22 cellular contexts compared by ENCODE assay signal in the genomic region with DNA sequence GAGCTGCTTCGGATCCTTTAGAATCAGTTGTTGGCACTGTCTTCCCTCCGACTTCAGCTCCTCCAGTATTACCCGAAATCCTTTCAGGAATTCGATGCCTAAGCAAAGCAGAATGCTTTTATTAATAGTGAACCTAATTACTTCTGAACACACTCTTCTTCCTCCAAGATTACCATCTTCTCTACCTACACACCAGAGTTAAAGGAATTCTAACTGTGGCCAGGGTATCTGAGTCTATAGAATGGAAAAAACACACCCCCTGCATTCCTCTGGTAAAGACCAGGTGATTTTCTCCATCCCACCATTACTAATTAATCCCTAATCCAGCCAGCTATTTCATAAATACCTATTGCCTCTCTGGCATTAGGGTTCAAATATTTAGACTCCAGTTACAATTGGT. TPM values are rescaled to one million over a fixed set of nuclear protein-coding genes. Genes with fewer than 3 reads are reported as not detected.
DNase-seq lines count a peak whose midpoint lies in the region; ATAC-seq and TF ChIP-seq lines count a peak whose summit lies in the region.
"Had no signal": no experiment of that assay in that cellular context is flagged by ENCODE, and none has a peak within 500 bp of the region (broad histone marks: within the 10 kb centered on the region; RNA-seq: fewer than 3 reads in every experiment).

No MANE protein-coding gene starts in this region.

- H3K4me3 Mint-ChIP-seq in MCF 10A (ENCODE audit: unreplicated experiment) (no peak overlapping the region), brain (peak overlapping the region in 2 of 5 experiments; percentile 7 to 10), nephron (no peak overlapping the region)
- H3K4me3 Mint-ChIP-seq in T-helper 2 cell treated with Interferon-gamma antibody and Interleukin-4, amounts not matched to agents 5 μg/mL and 100 μg/mL, for 36 hours = no peak overlapping the region
- H3K4me3 Mint-ChIP-seq: CD4-positive, alpha-beta T cell had no signal

- intact Hi-C loops in breast epithelium (cut with DNase I; ENCODE audit: low total_unique reads) = no loop called here
- intact Hi-C loops in MCF 10A (cut with micrococcal nuclease) = no loop called here

- DNase-seq in breast epithelium (ENCODE audit: low spot score in 2 of 2) (no peak), MCF 10A (ENCODE audit: unreplicated experiment) (no peak), NCI-H82 treated with DMSO at 0.1 percent for 48 hours (lab: John Stamatoyannopoulos, UW; ENCODE audit: unreplicated experiment) (no peak), foreskin melanocyte (no peak)
- DNase-seq in T-helper 2 cell treated with Interferon-gamma antibody and Interleukin-4, amounts not matched to agents 5 μg/mL and 100 μg/mL, for 36 hours (ENCODE audit: low spot score) = no peak
- DNase-seq: ACHN; Caco-2; CD4-positive, alpha-beta T cell; DND-41; HCEC 1CT; IMR-90; NK-92 treated with Interleukin-12 subunit alpha and Interleukin-12 subunit beta, amount 100 ng/mL, for 24 hours; SW 1271 had no signal

- no peak for ATAC-seq in GM18870 (IDR thresholded peaks at IDR 0.05; ENCODE audit: unreplicated experiment)

- no peaks in the 10 kb centered on the region for H3K36me3 ChIP-seq in breast epithelium
- H3K36me3 ChIP-seq: BLaER1 had no signal

- H3K27me3 Mint-ChIP-seq in MCF 10A (ENCODE audit: insufficient read depth, unreplicated experiment) (no peaks in the 10 kb centered on the region), brain (no peaks in the 10 kb centered on the region), nephron (ENCODE audit: low read depth) (peaks cover 10% of the 10 kb centered on the region)
- peaks cover 2% of the 10 kb centered on the region for H3K27me3 Mint-ChIP-seq in T-helper 2 cell treated with Interferon-gamma antibody and Interleukin-4, amounts not matched to agents 5 μg/mL and 100 μg/mL, for 36 hours (ENCODE audit: low read depth)

- POLR2A ChIA-PET in MCF 10A (lab: Yijun Ruan, JAX) = interaction anchor here (0.9 kb wide), 1 partner anchor 118 kb away, joined by 3 read pairs; no protein-coding TSS in a partner anchor

- no peak for TF ChIP-seq CTCF in breast epithelium (IDR thresholded peaks at IDR 0.05)
- TF ChIP-seq CTCF in MCF 10A (IDR thresholded peaks at IDR 0.05; ENCODE audit: unreplicated experiment) = no peak
- no peak for TF ChIP-seq CTCF in brain (conservative IDR thresholded peaks at IDR 0.05)
- no peak for TF ChIP-seq CTCF in nephron (IDR thresholded peaks at IDR 0.05; ENCODE audit: unreplicated experiment in 3 of 3)

- TF ChIP-seq POLR2A in breast epithelium (IDR thresholded peaks at IDR 0.05) = no peak

- no peak overlapping the region for H3K4me3 ChIP-seq in breast epithelium
- H3K4me3 ChIP-seq: BLaER1, SK-N-MC had no signal

- CTCF ChIA-PET in MCF 10A (lab: Yijun Ruan, JAX) = interaction anchor here (0.8 to 4.3 kb wide), 4 partner anchors 9 to 311 kb away, joined by 3 to 30 read pairs (median 5); no protein-coding TSS in a partner anchor

- H3K27me3 ChIP-seq in breast epithelium = no peaks in the 10 kb centered on the region
- H3K27me3 ChIP-seq: BLaER1 had no signal

- no peaks in the 10 kb centered on the region for H3K9me3 ChIP-seq in breast epithelium
- H3K9me3 ChIP-seq: BLaER1, Caco-2 had no signal

- no TSS peak for BruUV-seq in MCF 10A (replicated peaks; lab: Mats Ljungman, UMichigan)

- no peaks in the 10 kb centered on the region for H3K4me1 ChIP-seq in breast epithelium
- H3K4me1 ChIP-seq: BLaER1 had no signal

- H3K9me3 Mint-ChIP-seq in MCF 10A (ENCODE audit: unreplicated experiment) (no peaks in the 10 kb centered on the region), brain (no peaks in the 10 kb centered on the region), nephron (no peaks in the 10 kb centered on the region)
- H3K9me3 Mint-ChIP-seq in T-helper 2 cell treated with Interferon-gamma antibody and Interleukin-4, amounts not matched to agents 5 μg/mL and 100 μg/mL, for 36 hours = no peaks in the 10 kb centered on the region
- H3K9me3 Mint-ChIP-seq: CD4-positive, alpha-beta T cell had no signal

- H3K36me3 Mint-ChIP-seq in MCF 10A (ENCODE audit: insufficient read depth, unreplicated experiment) = peaks cover 6% of the 10 kb centered on the region
- H3K36me3 Mint-ChIP-seq in brain = peaks cover 83% of the 10 kb centered on the region
- peaks cover 81% of the 10 kb centered on the region for H3K36me3 Mint-ChIP-seq in nephron (ENCODE audit: low read depth)
- H3K36me3 Mint-ChIP-seq in T-helper 2 cell treated with Interferon-gamma antibody and Interleukin-4, amounts not matched to agents 5 μg/mL and 100 μg/mL, for 36 hours (ENCODE audit: low read depth) = no peaks in the 10 kb centered on the region

- peak overlapping the region; percentile 20 to 55 for H3K27ac ChIP-seq in breast epithelium
- H3K27ac ChIP-seq: 22Rv1, BLaER1, KMS-11, RWPE1, SK-N-MC had no signal

- H3K4me1 Mint-ChIP-seq in MCF 10A (ENCODE audit: insufficient read depth, unreplicated experiment) (no peaks in the 10 kb centered on the region), brain (peaks cover 30% of the 10 kb centered on the region), nephron (peaks cover 22% of the 10 kb centered on the region)
- no peaks in the 10 kb centered on the region for H3K4me1 Mint-ChIP-seq in T-helper 2 cell treated with Interferon-gamma antibody and Interleukin-4, amounts not matched to agents 5 μg/mL and 100 μg/mL, for 36 hours (ENCODE audit: low read depth)

- H3K27ac Mint-ChIP-seq in MCF 10A (ENCODE audit: low read depth, unreplicated experiment) = no peak overlapping the region
- H3K27ac Mint-ChIP-seq in brain = peak overlapping the region in 3 of 5 experiments; percentile 86 to 95 (median 89)
- H3K27ac Mint-ChIP-seq in nephron = peak overlapping the region; percentile 63 to 70 (median 68)
- no peak overlapping the region for H3K27ac Mint-ChIP-seq in T-helper 2 cell treated with Interferon-gamma antibody and Interleukin-4, amounts not matched to agents 5 μg/mL and 100 μg/mL, for 36 hours
- H3K27ac Mint-ChIP-seq: CD4-positive, alpha-beta T cell had no signal

RNA-seq across cellular contexts. Expression of gene SPATA12, which starts 49.8 kb away (rescaled TPM):
- total RNA-seq in breast epithelium (under 1 TPM in 1 of 3 donors, not detected in 2; 0.29 TPM), MCF 10A (2022) (0.12 TPM in 1 of 2 replicates, not detected in the other)
- polyA plus RNA-seq in brain (ENCODE audit: insufficient read depth, low read depth, low replicate concordance) = not detected
- total RNA-seq: Caco-2; CD4-positive, alpha-beta T cell; NCI-H460 had no signal
- polyA plus RNA-seq: IMR-90 had no signal

RNA-seq across cellular contexts. Expression of gene IL17RD, which starts 54.9 kb away (rescaled TPM):
- 10 to 100 TPM in 2 of 3 donors, 1 to 10 TPM in 1; 3.0 to 31.8 (median 31.0) TPM for total RNA-seq in breast epithelium
- 0.91 and 1.2 TPM in 2 replicates for total RNA-seq in MCF 10A (2022)
- 6.1 TPM for polyA plus RNA-seq in brain (ENCODE audit: insufficient read depth, low read depth, low replicate concordance)
- total RNA-seq: CD4-positive, alpha-beta T cell had no signal

Comparison
In these comparisons a context has a peak if more than half of its experiments do, and no peak if none do; other contexts are left out.
1. H3K27ac Mint-ChIP-seq: peak in brain (3 of 5) and nephron (3 of 3); none in MCF 10A (single experiment) and T-helper 2 cell treated with Interferon-gamma antibody and Interleukin-4, amounts not matched to agents 5 μg/mL and 100 μg/mL, for 36 hours (single experiment).